Comparison of ENCODE assay signal across 8 cellular contexts in genomic region chr12:29380536-29381523, GRCh38. TPM values are rescaled to one million over a fixed set of nuclear protein-coding genes. Genes with fewer than 3 reads are reported as not detected.
DNase-seq lines count a peak whose midpoint lies in the region; ATAC-seq and TF ChIP-seq lines count a peak whose summit lies in the region.

ERGIC2 (minus strand) TSS chr12:29381172; CDS start chr12:29371633, 9,539 bp downstream.

- no peaks in the 10 kb centered on the region for H3K9me3 ChIP-seq in spleen

- H3K4me3 ChIP-seq in spleen, result peak within 1 kb of the TSS; percentile 75 to 99 (median 90)

- intact Hi-C loops in spleen (cut with DNase I; ENCODE audit: low total_unique reads), result no loop called here

- TF ChIP-seq CTCF in spleen (IDR thresholded peaks at IDR 0.05 in 8 of 11, conservative IDR thresholded peaks at IDR 0.05 in 3 of 11), result peak in 5 of 11 experiments; percentile 9 to 55 (median 39)

- peak within 1 kb of the TSS; percentile 77 to 96 (median 94) for H3K27ac ChIP-seq in spleen

- peaks cover 14 to 48% (median 33%) of the 10 kb centered on the region in 6 donors for H3K4me1 ChIP-seq in spleen

- H3K36me3 ChIP-seq in spleen, result peaks cover 0 to 21% (median 0%) of the 10 kb centered on the region in 6 donors

- ATAC-seq in GM19023 (IDR thresholded peaks at IDR 0.05; ENCODE audit: unreplicated experiment) (peak; percentile 96), HG03280 (IDR thresholded peaks at IDR 0.05; ENCODE audit: unreplicated experiment) (peak; percentile 95)

- peak; percentile 94 for DNase-seq in AG08396 (ENCODE audit: low spot score)
- DNase-seq in NCI-H345 treated with DMSO at 0.1 percent for 48 hours (lab: John Stamatoyannopoulos, UW; ENCODE audit: unreplicated experiment), result peak; percentile 99
- DNase-seq in activated CD4-positive, CD25-positive, alpha-beta regulatory T cell (lab: John Stamatoyannopoulos, UW), result peak; percentile 71 to 78 (median 72)
- DNase-seq in central memory CD4-positive, alpha-beta T cell, result peak; percentile 95
- peak; percentile 99 for DNase-seq in inferior parietal cortex (ENCODE audit: extremely low spot score)
- peak; percentile 93 for DNase-seq in spleen

- 0 to 1% (median 0%) methylated on average over 55 of the region's 55 CpGs for WGBS in spleen, 5 donors

- no peaks in the 10 kb centered on the region for H3K27me3 ChIP-seq in spleen (replicated peaks in 1 of 7)

- TF ChIP-seq POLR2A in spleen (IDR thresholded peaks at IDR 0.05), result peak in 2 of 3 donors; percentile 33 to 38

RNA-seq across cellular contexts. Expression of gene ERGIC2, which starts in this region (rescaled TPM):
- total RNA-seq in spleen, result 10 to 100 TPM; 47.5 to 65.2 (median 55.9) TPM
- polyA plus RNA-seq in spleen, result 10 to 100 TPM; 26.6 to 30.9 (median 30.5) TPM

Comparison
In these comparisons a context has a peak if more than half of its experiments do, and no peak if none do; other contexts are left out.
1. Peak in every context shown above with its lines: DNase-seq, ATAC-seq, H3K4me3 ChIP-seq and H3K27ac ChIP-seq.